ENCODE assay signal across 20 cellular contexts in the genomic region with DNA sequence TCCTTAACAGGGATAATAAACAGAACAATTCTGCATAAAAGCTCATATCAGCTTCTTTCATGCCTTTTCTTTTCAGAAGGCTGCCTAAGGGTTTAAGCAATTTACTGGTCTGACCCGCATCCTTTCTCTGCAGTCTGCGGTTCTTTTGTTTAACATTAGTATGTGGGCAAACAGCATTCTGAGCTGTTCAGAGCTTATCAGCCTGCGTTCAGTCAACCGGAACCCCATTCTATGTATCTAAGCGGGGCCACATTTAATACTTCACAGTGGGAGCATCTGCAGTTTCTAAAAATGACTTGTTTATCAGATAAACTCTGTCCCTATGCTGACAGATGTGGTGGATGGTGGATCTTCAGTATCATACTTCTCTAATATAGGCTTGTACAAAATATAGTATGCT.
DNase-seq lines count a peak whose midpoint lies in the region; ATAC-seq and TF ChIP-seq lines count a peak whose summit lies in the region.
"Had no signal": no experiment of that assay in that cellular context is flagged by ENCODE, and none has a peak within 500 bp of the region (broad histone marks: within the 10 kb centered on the region; RNA-seq: fewer than 3 reads in every experiment).

No MANE protein-coding gene starts in this region.

- peak overlapping the region; percentile 16 for H3K4me3 Mint-ChIP-seq in glutamatergic neuron (ENCODE audit: unreplicated experiment)
- H3K4me3 Mint-ChIP-seq in activated CD4-positive, alpha-beta memory T cell treated with anti-CD3 and anti-CD28 coated beads, Interleukin-2, amount 10 ng/mL, durations not matched to agents 7 days and 5 days = no peak overlapping the region
- H3K4me3 Mint-ChIP-seq: activated CD8-positive, alpha-beta T cell treated with anti-CD3 and anti-CD28 coated beads for 36 hours; immature natural killer cell; memory B cell; type B pancreatic cell had no signal

- H3K36me3 Mint-ChIP-seq in glutamatergic neuron (ENCODE audit: unreplicated experiment) = no peaks in the 10 kb centered on the region
- H3K36me3 Mint-ChIP-seq in activated CD4-positive, alpha-beta memory T cell treated with anti-CD3 and anti-CD28 coated beads, Interleukin-2, amount 10 ng/mL, durations not matched to agents 7 days and 5 days (ENCODE audit: low read depth) = no peaks in the 10 kb centered on the region
- H3K36me3 Mint-ChIP-seq: immature natural killer cell, memory B cell, type B pancreatic cell had no signal

- TF ChIP-seq CTCF in glutamatergic neuron (IDR thresholded peaks at IDR 0.05; ENCODE audit: partially characterized antibody, unreplicated experiment) (no peak), tibial artery (IDR thresholded peaks at IDR 0.05) (no peak)

- peaks cover 20 to 72% (median 55%) of the 10 kb centered on the region in 10 experiments for H3K4me1 ChIP-seq in BLaER1 treated with 17β-estradiol and CSF1 and Interleukin-3, amounts not matched to agents 10 nM and 100 nM
- H3K4me1 ChIP-seq in HUES6 (ENCODE audit: control insufficient read depth, insufficient read depth, low read length) (peaks cover 98% of the 10 kb centered on the region), tibial artery (no peaks in the 10 kb centered on the region)

- H4K20me1 ChIP-seq in BLaER1 treated with 17β-estradiol and CSF1 and Interleukin-3, amounts not matched to agents 10 nM and 100 nM = no peaks in the 10 kb centered on the region

- H3K27ac Mint-ChIP-seq in glutamatergic neuron (ENCODE audit: unreplicated experiment) = peak overlapping the region; percentile 84
- H3K27ac Mint-ChIP-seq in activated CD4-positive, alpha-beta memory T cell treated with anti-CD3 and anti-CD28 coated beads, Interleukin-2, amount 10 ng/mL, durations not matched to agents 7 days and 5 days = no peak overlapping the region
- H3K27ac Mint-ChIP-seq: activated CD8-positive, alpha-beta T cell treated with anti-CD3 and anti-CD28 coated beads for 36 hours; activated T-helper 2 cell treated with anti-CD3 and anti-CD28 coated beads, Interferon-gamma antibody, Interleukin-2, Interleukin-4, amounts not matched to agents 10 μg/mL and 5 μg/mL and 100 μg/mL, durations not matched to agents 14 hours and 24 hours and 36 hours; immature natural killer cell; memory B cell; type B pancreatic cell had no signal

- peak overlapping the region in 10 of 11 experiments; percentile 38 to 87 (median 72); a peak in 19 of 22 replicates for H3K4me2 ChIP-seq in BLaER1 treated with 17β-estradiol and CSF1 and Interleukin-3, amounts not matched to agents 10 nM and 100 nM

- CTCF ChIA-PET in activated CD4-positive, alpha-beta memory T cell treated with anti-CD3 and anti-CD28 coated beads, Interleukin-2, amount 10 ng/mL, durations not matched to agents 7 days and 5 days (lab: Charles Lee) = no interaction called here

- POLR2A ChIA-PET in activated CD4-positive, alpha-beta memory T cell treated with anti-CD3 and anti-CD28 coated beads, Interleukin-2, amount 10 ng/mL, durations not matched to agents 7 days and 5 days (lab: Charles Lee) = no interaction called here

- intact Hi-C loops in tibial artery (cut with DNase I; ENCODE audit: low total_unique reads) = no loop called here

- H3K4me3 ChIP-seq in BLaER1 treated with 17β-estradiol and CSF1 and Interleukin-3, amounts not matched to agents 10 nM and 100 nM = peak overlapping the region in 4 of 10 experiments; percentile 6 to 26 (median 19); a peak in 3 of 20 replicates
- H3K4me3 ChIP-seq in HUES6 (ENCODE audit: low read depth, low read length) = no peak overlapping the region
- no peak overlapping the region for H3K4me3 ChIP-seq in tibial artery

- H3K9me3 ChIP-seq in BLaER1 treated with 17β-estradiol and CSF1 and Interleukin-3, amounts not matched to agents 10 nM and 100 nM (replicated peaks in 1 of 11) = no peaks in the 10 kb centered on the region
- H3K9me3 ChIP-seq in HUES6 (ENCODE audit: control insufficient read depth, insufficient read depth, low read depth, low read length) = no peaks in the 10 kb centered on the region
- no peaks in the 10 kb centered on the region for H3K9me3 ChIP-seq in tibial artery

- H3K27me3 Mint-ChIP-seq in glutamatergic neuron (ENCODE audit: unreplicated experiment) = peaks cover 3% of the 10 kb centered on the region
- no peaks in the 10 kb centered on the region for H3K27me3 Mint-ChIP-seq in activated CD4-positive, alpha-beta memory T cell treated with anti-CD3 and anti-CD28 coated beads, Interleukin-2, amount 10 ng/mL, durations not matched to agents 7 days and 5 days
- H3K27me3 Mint-ChIP-seq: activated CD8-positive, alpha-beta T cell treated with anti-CD3 and anti-CD28 coated beads for 36 hours; memory B cell had no signal

- peak overlapping the region in 5 of 11 experiments; percentile 1 to 62 (median 51); a peak in 8 of 22 replicates for H3K27ac ChIP-seq in BLaER1 treated with 17β-estradiol and CSF1 and Interleukin-3, amounts not matched to agents 10 nM and 100 nM
- H3K27ac ChIP-seq in HUES6 (ENCODE audit: low read depth, low read length) (peak overlapping the region; percentile 79), tibial artery (no peak overlapping the region)
- H3K27ac ChIP-seq: epithelial cell of prostate had no signal

- DNase-seq in NCI-H748 (lab: John Stamatoyannopoulos, UW; ENCODE audit: unreplicated experiment) = peak; percentile 96
- no peak for DNase-seq in glutamatergic neuron
- no peak for DNase-seq in tibial artery
- DNase-seq in stimulated activated CD4-positive, alpha-beta T cell treated with anti-CD3 and anti-CD28 coated beads, Interleukin-2, amount 100 ng/mL, for 24 hours = no peak
- DNase-seq in activated CD4-positive, alpha-beta memory T cell treated with anti-CD3 and anti-CD28 coated beads, Interleukin-2, amount 10 ng/mL, durations not matched to agents 7 days and 5 days = no peak
- DNase-seq: activated CD8-positive, alpha-beta T cell treated with anti-CD3 and anti-CD28 coated beads for 36 hours; amniotic stem cell; immature natural killer cell; KG1; NCI-H1694 treated with DMSO at 0.1 percent for 48 hours; SIG-M5; stimulated activated CD4-positive, alpha-beta T cell treated with anti-CD3 and anti-CD28 coated beads, Interleukin-4, amount 100 ng/mL, for 24 hours had no signal

- no peak for ATAC-seq in HG02678 (IDR thresholded peaks at IDR 0.05; ENCODE audit: unreplicated experiment)
- ATAC-seq: activated CD8-positive, alpha-beta T cell treated with anti-CD3 and anti-CD28 coated beads for 36 hours; sciatic nerve had no signal

- peaks cover 80% of the 10 kb centered on the region for H3K4me1 Mint-ChIP-seq in glutamatergic neuron (ENCODE audit: low read depth, unreplicated experiment)
- H3K4me1 Mint-ChIP-seq in activated CD4-positive, alpha-beta memory T cell treated with anti-CD3 and anti-CD28 coated beads, Interleukin-2, amount 10 ng/mL, durations not matched to agents 7 days and 5 days = no peaks in the 10 kb centered on the region
- H3K4me1 Mint-ChIP-seq: immature natural killer cell, memory B cell had no signal

- H3K36me3 ChIP-seq in BLaER1 treated with 17β-estradiol and CSF1 and Interleukin-3, amounts not matched to agents 10 nM and 100 nM = no peaks in the 10 kb centered on the region
- no peaks in the 10 kb centered on the region for H3K36me3 ChIP-seq in HUES6 (ENCODE audit: control insufficient read depth, insufficient read depth, low read length)
- H3K36me3 ChIP-seq in tibial artery = no peaks in the 10 kb centered on the region

- peak overlapping the region in 5 of 11 experiments; percentile 3 to 43 (median 6); a peak in 6 of 22 replicates for H3K9ac ChIP-seq in BLaER1 treated with 17β-estradiol and CSF1 and Interleukin-3, amounts not matched to agents 10 nM and 100 nM
- H3K9ac ChIP-seq in HUES6 (ENCODE audit: low read length) = peak overlapping the region; percentile 61

- no peaks in the 10 kb centered on the region for H3K27me3 ChIP-seq in BLaER1 treated with 17β-estradiol and CSF1 and Interleukin-3, amounts not matched to agents 10 nM and 100 nM
- H3K27me3 ChIP-seq in HUES6 (ENCODE audit: control insufficient read depth, insufficient read depth, low read length) = no peaks in the 10 kb centered on the region
- H3K27me3 ChIP-seq in tibial artery = peaks cover 0 to 2% of the 10 kb centered on the region in 2 donors

- peaks cover 2% of the 10 kb centered on the region for H3K9me3 Mint-ChIP-seq in glutamatergic neuron (ENCODE audit: unreplicated experiment)
- H3K9me3 Mint-ChIP-seq in activated CD4-positive, alpha-beta memory T cell treated with anti-CD3 and anti-CD28 coated beads, Interleukin-2, amount 10 ng/mL, durations not matched to agents 7 days and 5 days = no peaks in the 10 kb centered on the region
- H3K9me3 Mint-ChIP-seq: activated CD8-positive, alpha-beta T cell treated with anti-CD3 and anti-CD28 coated beads for 36 hours; activated T-helper 2 cell treated with anti-CD3 and anti-CD28 coated beads, Interferon-gamma antibody, Interleukin-2, Interleukin-4, amounts not matched to agents 10 μg/mL and 5 μg/mL and 100 μg/mL, durations not matched to agents 14 hours and 24 hours and 36 hours; type B pancreatic cell had no signal
